Comparison of ENCODE assay signal across 1 cellular context in genomic region chr16:56576585-56577299, GRCh38.
TF ChIP-seq lines count a peak whose summit lies in the region.

No MANE protein-coding gene starts in this region.

TF ChIP-seq in HEK293, 187 proteins besides CTCF, POLR2A, EP300 and RAD21 (continued from another document):
- no peak for TF ChIP-seq ZNF18 (tag by site-specific recombination; IDR thresholded peaks at IDR 0.05)
